ENCODE assay signal across 17 cellular contexts in the genomic region with DNA sequence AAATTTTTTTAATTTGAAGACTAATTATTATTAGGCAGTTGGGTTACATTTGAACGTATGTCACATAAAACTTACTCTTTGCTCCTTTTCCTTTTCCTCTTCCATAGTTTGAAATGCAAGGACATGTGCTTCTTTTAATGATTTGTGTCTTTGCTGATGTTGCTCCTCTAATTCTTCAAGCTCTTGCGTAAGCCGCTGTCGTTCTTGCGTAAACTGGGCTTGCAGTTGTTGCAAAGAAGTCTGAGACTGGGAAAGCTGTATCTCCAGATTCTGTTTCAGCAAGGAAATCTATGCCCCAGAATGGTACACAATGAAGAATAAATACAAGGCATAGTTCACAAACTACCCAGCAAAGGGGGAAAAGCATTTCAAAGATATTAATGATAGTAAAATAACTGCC. TPM values are rescaled to one million over a fixed set of nuclear protein-coding genes. Genes with fewer than 3 reads are reported as not detected.
DNase-seq lines count a peak whose midpoint lies in the region; ATAC-seq and TF ChIP-seq lines count a peak whose summit lies in the region.
"Had no signal": no experiment of that assay in that cellular context is flagged by ENCODE, and none has a peak within 500 bp of the region (broad histone marks: within the 10 kb centered on the region; RNA-seq: fewer than 3 reads in every experiment).

No MANE protein-coding gene starts in this region.

- H3K27me3 ChIP-seq in GM23248 (replicated peaks; ENCODE audit: insufficient read depth), result no peaks in the 10 kb centered on the region
- no peaks in the 10 kb centered on the region for H3K27me3 ChIP-seq in trophoblast cell (ENCODE audit: insufficient read depth, low read length)
- H3K27me3 ChIP-seq in H9 (ENCODE audit: insufficient read depth, low read length), result no peaks in the 10 kb centered on the region
- H3K27me3 ChIP-seq: cardiac muscle cell, neutrophil had no signal

- peaks cover 7 to 27% (median 21%) of the 10 kb centered on the region in 3 experiments; a peak in 6 of 7 replicates for H3K36me3 Mint-ChIP-seq in H9 (ENCODE audit: insufficient read depth in 1 of 3, low read depth in 3 of 3)
- H3K36me3 Mint-ChIP-seq: memory B cell had no signal

- no peak for ATAC-seq in SK-N-SH treated with all-trans-retinoic acid at 6 μM for 48 hours
- no peak for ATAC-seq in GM21526 (IDR thresholded peaks at IDR 0.05; ENCODE audit: low FRiP score, unreplicated experiment)
- no peak for ATAC-seq in HG03378 (IDR thresholded peaks at IDR 0.05; ENCODE audit: unreplicated experiment)

- H3K27me3 Mint-ChIP-seq in H9 (ENCODE audit: low read depth), result no peaks in the 10 kb centered on the region
- H3K27me3 Mint-ChIP-seq: CD4-positive, alpha-beta T cell; memory B cell had no signal

- H3K4ac ChIP-seq in trophoblast cell (ENCODE audit: low read depth, low read length), result no peak overlapping the region
- H3K4ac ChIP-seq in H9 (ENCODE audit: low read depth, low read length), result no peak overlapping the region

- H4K91ac ChIP-seq in trophoblast cell (ENCODE audit: low read depth, low read length), result no peak overlapping the region
- no peak overlapping the region for H4K91ac ChIP-seq in H9 (ENCODE audit: insufficient read length, low read depth, low read length)

- H3K9me3 ChIP-seq in GM23248 (ENCODE audit: low read depth), result no peaks in the 10 kb centered on the region
- no peaks in the 10 kb centered on the region for H3K9me3 ChIP-seq in trophoblast cell (ENCODE audit: insufficient read depth, low read depth, low read length)
- no peaks in the 10 kb centered on the region for H3K9me3 ChIP-seq in H9 (ENCODE audit: control insufficient read depth, low read depth, low read length)
- H3K9me3 ChIP-seq: neutrophil had no signal

- H3K27ac Mint-ChIP-seq in H9, result no peak overlapping the region
- H3K27ac Mint-ChIP-seq: CD4-positive, alpha-beta T cell; memory B cell had no signal

- TF ChIP-seq CTCF in epithelial cell of esophagus (IDR thresholded peaks at IDR 0.05; ENCODE audit: insufficient read depth, low read depth, low read length, missing control alignments), result no peak
- TF ChIP-seq CTCF in H9 (conservative IDR thresholded peaks at IDR 0.05), result no peak

- H2BK5ac ChIP-seq in trophoblast cell (ENCODE audit: low read depth, low read length, poor library complexity) (no peak overlapping the region), H9 (ENCODE audit: insufficient read length, low read length) (no peak overlapping the region)

- no peaks in the 10 kb centered on the region for H4K20me1 ChIP-seq in GM23248 (ENCODE audit: insufficient read depth)
- no peaks in the 10 kb centered on the region for H4K20me1 ChIP-seq in H9 (ENCODE audit: control insufficient read depth, insufficient read depth, insufficient read length)

- no peak overlapping the region for H4K8ac ChIP-seq in trophoblast cell (ENCODE audit: low read depth, low read length)
- no peak overlapping the region for H4K8ac ChIP-seq in H9 (replicated peaks; ENCODE audit: insufficient read length, low read depth, low read length)

- peak; percentile 29 for DNase-seq in GM23248
- DNase-seq in NCI-H226, result peak; percentile 37
- peak; percentile 61 for DNase-seq in epithelial cell of esophagus (ENCODE audit: low read depth)
- peak; percentile 14 to 80 for DNase-seq in trophoblast cell
- no peak for DNase-seq in H9
- DNase-seq: activated naive CD4-positive, alpha-beta T cell; CD4-positive, alpha-beta T cell; GDM1; NCI-H1048; NCI-H446; stimulated activated CD4-positive, alpha-beta T cell treated with anti-CD3 and anti-CD28 coated beads, Interleukin-12 subunit alpha, Interleukin-12 subunit beta, amount 100 ng/mL, for 4 hours had no signal

- no peaks in the 10 kb centered on the region; the same call in 1 of the 2 replicates for H3K9me2 ChIP-seq in GM23248 (ENCODE audit: insufficient read depth)

- no peak overlapping the region for H4K12ac ChIP-seq in trophoblast cell (ENCODE audit: low read depth, low read length)

- H3K4me2 ChIP-seq in GM23248 (ENCODE audit: unreplicated experiment) (no peak overlapping the region), trophoblast cell (ENCODE audit: low read length) (no peak overlapping the region), H9 (ENCODE audit: insufficient read depth, insufficient read length, low read length) (no peak overlapping the region)

- H3K27ac ChIP-seq in GM23248, result no peak overlapping the region
- H3K27ac ChIP-seq in trophoblast cell (ENCODE audit: low read depth, low read length), result no peak overlapping the region
- no peak overlapping the region for H3K27ac ChIP-seq in H9 (ENCODE audit: insufficient read length, low read depth, low read length)
- H3K27ac ChIP-seq: cardiac muscle cell, neutrophil had no signal

- H3K4me1 ChIP-seq in GM23248 (ENCODE audit: insufficient read depth), result no peaks in the 10 kb centered on the region
- no peaks in the 10 kb centered on the region for H3K4me1 ChIP-seq in trophoblast cell (ENCODE audit: control insufficient read depth in 1 of 2, insufficient read depth in 2 of 2, low read length in 2 of 2)
- H3K4me1 ChIP-seq in H9 (ENCODE audit: insufficient read depth, low read length), result no peaks in the 10 kb centered on the region

- H3K4me1 Mint-ChIP-seq in H9, result no peaks in the 10 kb centered on the region
- H3K4me1 Mint-ChIP-seq: memory B cell had no signal

- no peaks in the 10 kb centered on the region for H3K9me3 Mint-ChIP-seq in H9
- H3K9me3 Mint-ChIP-seq: CD4-positive, alpha-beta T cell; memory B cell had no signal

- no peak overlapping the region for H3T11ph ChIP-seq in H9 (ENCODE audit: low read length)

- H3K9ac ChIP-seq in GM23248, result no peak overlapping the region
- no peak overlapping the region for H3K9ac ChIP-seq in trophoblast cell (ENCODE audit: low read length)
- no peak overlapping the region for H3K9ac ChIP-seq in H9 (ENCODE audit: extremely low read depth, insufficient read length, low read length)

- H2AFZ ChIP-seq in GM23248 (no peak overlapping the region), trophoblast cell (ENCODE audit: insufficient read depth, low read length, poor library complexity) (no peak overlapping the region), H9 (ENCODE audit: low read length) (no peak overlapping the region)

- no peaks in the 10 kb centered on the region for H3F3A ChIP-seq in GM23248 (ENCODE audit: insufficient read depth)

- WGBS in GM23248 (ENCODE audit: low coverage in 1 of 2, low lambda C conversion rate in 2 of 2, missing lambda C conversion rate in 2 of 2), 2 experiments, result 94% methylated on average over 5 of the region's 5 CpGs
- no CpG with 5 or more reads among the region's 5 CpGs for whole genome bisulfite sequencing in trophoblast cell (ENCODE audit: extremely low coverage, insufficient coverage, insufficient read length)
- no CpG with 5 or more reads among the region's 5 CpGs for WGBS in H9 (ENCODE audit: extremely low coverage, insufficient read length, low lambda C conversion rate)

- no peak overlapping the region for H2AK5ac ChIP-seq in trophoblast cell (ENCODE audit: low read length)
- no peak overlapping the region for H2AK5ac ChIP-seq in H9 (ENCODE audit: insufficient read length, low read length)

- H3K4me3 ChIP-seq in GM23248 (no peak overlapping the region), epithelial cell of esophagus (ENCODE audit: low read length) (no peak overlapping the region), trophoblast cell (ENCODE audit: low read depth, low read length) (no peak overlapping the region)
- H3K4me3 ChIP-seq: cardiac muscle cell had no signal

- H3K79me2 ChIP-seq in GM23248 (ENCODE audit: insufficient read depth) (no peaks in the 10 kb centered on the region), trophoblast cell (ENCODE audit: control insufficient read depth, insufficient read depth, low read length, poor library complexity) (no peaks in the 10 kb centered on the region), H9 (ENCODE audit: insufficient read depth, low read length) (no peaks in the 10 kb centered on the region)

- H2BK15ac ChIP-seq in H9 (ENCODE audit: low read depth, low read length), result no peak overlapping the region

- no peaks in the 10 kb centered on the region for H3K23me2 ChIP-seq in H9 (ENCODE audit: insufficient read length, low read depth, low read length, poor library complexity, severe bottlenecking)

- no peaks in the 10 kb centered on the region for H3K79me1 ChIP-seq in trophoblast cell (ENCODE audit: low read length)
- no peaks in the 10 kb centered on the region for H3K79me1 ChIP-seq in H9 (ENCODE audit: insufficient read depth, low read depth, low read length, poor library complexity, severe bottlenecking)

- no peak overlapping the region for H3K56ac ChIP-seq in H9 (ENCODE audit: insufficient read length, low read depth, low read length)

- H4K5ac ChIP-seq in H9 (ENCODE audit: insufficient read length, low read depth, low read length), result no peak overlapping the region

- no peak overlapping the region for H3K4me3 Mint-ChIP-seq in H9
- H3K4me3 Mint-ChIP-seq: CD4-positive, alpha-beta T cell; memory B cell had no signal

- in situ Hi-C loops in GM23248 (cut with MboI), result no loop called here

- H2BK20ac ChIP-seq in H9 (ENCODE audit: low read depth, low read length, poor library complexity, severe bottlenecking), result no peak overlapping the region

- H3K23ac ChIP-seq in trophoblast cell (ENCODE audit: low read length) (no peak overlapping the region), H9 (ENCODE audit: insufficient read length, low read depth, low read length) (no peak overlapping the region)

- no peak overlapping the region for H3K18ac ChIP-seq in trophoblast cell (ENCODE audit: low read length)
- no peak overlapping the region for H3K18ac ChIP-seq in H9 (ENCODE audit: insufficient read length, low read depth, low read length)

- H2BK120ac ChIP-seq in trophoblast cell (ENCODE audit: insufficient read depth, low read length, poor library complexity) (no peak overlapping the region), H9 (ENCODE audit: low read depth, low read length, poor library complexity, severe bottlenecking) (no peak overlapping the region)

- H3K14ac ChIP-seq in trophoblast cell (ENCODE audit: low read length) (no peak overlapping the region), H9 (ENCODE audit: insufficient read depth, low read length) (no peak overlapping the region)

- H2BK12ac ChIP-seq in trophoblast cell (ENCODE audit: low read length) (no peak overlapping the region), H9 (ENCODE audit: insufficient read length, low read depth, low read length) (no peak overlapping the region)

- H3K36me3 ChIP-seq in GM23248 (ENCODE audit: low read depth), result no peaks in the 10 kb centered on the region
- peaks cover 0 to 1% of the 10 kb centered on the region in 2 experiments for H3K36me3 ChIP-seq in trophoblast cell (ENCODE audit: control insufficient read depth in 1 of 2, insufficient read depth in 2 of 2, low read length in 2 of 2)
- H3K36me3 ChIP-seq: cardiac muscle cell, neutrophil had no signal

RNA-seq across cellular contexts. Expression of a gene that starts 45.1 kb away (rescaled TPM):
- total RNA-seq in GM23248 (2014; rRNA removed; shearing (Covaris generic)), result 3.2 and 7.3 TPM in 2 replicates
- 6.1 and 6.2 TPM in 2 replicates for polyA plus RNA-seq in GM23248 (2016; fragmentation: Nextera tagmentation; extraction: Ambion mirVana)
- 4.6 and 5.0 TPM in 2 replicates for polyA plus RNA-seq in trophoblast cell (2013)
- total RNA-seq in H9 (2021), result 18.6 and 19.8 TPM in 2 replicates
